In genomic region chr4:183903021-183903760, GRCh38 we compare ENCODE assay signal across 1 cellular context.
TF ChIP-seq lines count a peak whose summit lies in the region.

No MANE protein-coding gene starts in this region.

TF ChIP-seq in HepG2, 621 proteins besides CTCF, POLR2A, EP300 and RAD21 (continued from another document):
- TF ChIP-seq GPBP1L1 (CRISPR knock-in tag; IDR thresholded peaks at IDR 0.05) (no peak), HNRNPK (IDR thresholded peaks at IDR 0.05; ENCODE audit: low read depth, low read length, poor library complexity, severe bottlenecking) (no peak), SIX1 (CRISPR knock-in tag; IDR thresholded peaks at IDR 0.05; ENCODE audit: borderline replicate concordance) (no peak), SP4 (CRISPR knock-in tag; IDR thresholded peaks at IDR 0.05) (no peak), ATF7 (IDR thresholded peaks at IDR 0.05) (peak; percentile 27; the same call in 1 of the 2 replicates), ATF7 (CRISPR knock-in tag; IDR thresholded peaks at IDR 0.05) (no peak)
TF ChIP-seq in HepG2: peak in this region for 1.
